In genomic region chr18:51110073-51110797, GRCh38 we compare ENCODE assay signal across 1 cellular context.
TF ChIP-seq lines count a peak whose summit lies in the region.

No MANE protein-coding gene starts in this region.

TF ChIP-seq in HepG2, 621 proteins besides CTCF, POLR2A, EP300 and RAD21 (continued from another document and continues in another):
- TF ChIP-seq POGZ (CRISPR knock-in tag; IDR thresholded peaks at IDR 0.05) = peak; percentile 64; the same call in 1 of the 2 replicates
- no peak for TF ChIP-seq RBFOX2 (IDR thresholded peaks at IDR 0.05; ENCODE audit: low read depth, low read length)
- TF ChIP-seq ATF7 (IDR thresholded peaks at IDR 0.05) = no peak
- TF ChIP-seq ATF7 (CRISPR knock-in tag; IDR thresholded peaks at IDR 0.05) = no peak
- no peak for TF ChIP-seq ZNF143 (CRISPR knock-in tag; IDR thresholded peaks at IDR 0.05)
- no peak for TF ChIP-seq SOX6 (IDR thresholded peaks at IDR 0.05)
- peak; percentile 51 for TF ChIP-seq SOX6 (CRISPR knock-in tag; IDR thresholded peaks at IDR 0.05)
- peak; percentile 30; the same call in 1 of the 2 replicates for TF ChIP-seq ELF3 (CRISPR knock-in tag; IDR thresholded peaks at IDR 0.05)
- TF ChIP-seq MLX (CRISPR knock-in tag; IDR thresholded peaks at IDR 0.05) = no peak
- TF ChIP-seq TFE3 (CRISPR knock-in tag; IDR thresholded peaks at IDR 0.05) = no peak
- TF ChIP-seq BCLAF1 (IDR thresholded peaks at IDR 0.05) = no peak
- TF ChIP-seq NR2F1 (CRISPR knock-in tag; IDR thresholded peaks at IDR 0.05) = 0 out of 4 replicates have a peak, but pooled peaks of 1 of the 2 experiments have one; percentile 28
- TF ChIP-seq RARA (CRISPR knock-in tag; IDR thresholded peaks at IDR 0.05) = peak; percentile 30; the same call in 1 of the 2 replicates
- no peak for TF ChIP-seq DNMT3B (CRISPR knock-in tag; conservative IDR thresholded peaks at IDR 0.05)
- no peak for TF ChIP-seq JUND (CRISPR knock-in tag; IDR thresholded peaks at IDR 0.05)
- 0 out of 2 replicates have a peak, but pooled peaks have one; percentile 23 for TF ChIP-seq NCOA2 (CRISPR knock-in tag; IDR thresholded peaks at IDR 0.05)
- TF ChIP-seq PAXIP1 (CRISPR knock-in tag; conservative IDR thresholded peaks at IDR 0.05) = no peak
- TF ChIP-seq TCF7 (IDR thresholded peaks at IDR 0.05; ENCODE audit: low read depth) = no peak
- no peak for TF ChIP-seq ZSCAN12 (CRISPR knock-in tag; IDR thresholded peaks at IDR 0.05)
- no peak for TF ChIP-seq ZNF570 (CRISPR knock-in tag; IDR thresholded peaks at IDR 0.05; ENCODE audit: borderline replicate concordance)
- no peak for TF ChIP-seq IKZF5 (CRISPR knock-in tag; IDR thresholded peaks at IDR 0.05)
- TF ChIP-seq KLF16 (CRISPR knock-in tag; IDR thresholded peaks at IDR 0.05) = 0 out of 4 replicates have a peak, but pooled peaks of 1 of the 2 experiments have one; percentile 43
- no peak for TF ChIP-seq ZNF235 (CRISPR knock-in tag; IDR thresholded peaks at IDR 0.05; ENCODE audit: borderline replicate concordance)
- no peak for TF ChIP-seq SRSF1 (optimal IDR thresholded peaks at IDR 0.05; ENCODE audit: low read depth, low read length)
- TF ChIP-seq ZNF562 (CRISPR knock-in tag; IDR thresholded peaks at IDR 0.05; ENCODE audit: borderline replicate concordance) = no peak
- TF ChIP-seq ERF (CRISPR knock-in tag; IDR thresholded peaks at IDR 0.05) = 0 out of 2 replicates have a peak, but pooled peaks have one; percentile 46
- no peak for TF ChIP-seq ZNF142 (CRISPR knock-in tag; IDR thresholded peaks at IDR 0.05)
- no peak for TF ChIP-seq ZNF44 (CRISPR knock-in tag; IDR thresholded peaks at IDR 0.05)
- TF ChIP-seq TARDBP (CRISPR knock-in tag; IDR thresholded peaks at IDR 0.05) = no peak
- TF ChIP-seq MEF2D (CRISPR knock-in tag; IDR thresholded peaks at IDR 0.05) = no peak
- no peak for TF ChIP-seq HOXA7 (CRISPR knock-in tag; IDR thresholded peaks at IDR 0.05)
- TF ChIP-seq MXD4 (CRISPR knock-in tag; IDR thresholded peaks at IDR 0.05) = no peak
- TF ChIP-seq ZNF883 (CRISPR knock-in tag; IDR thresholded peaks at IDR 0.05; ENCODE audit: not compliant biosample characterization) = peak; percentile 59
- no peak for TF ChIP-seq NAIF1 (CRISPR knock-in tag; IDR thresholded peaks at IDR 0.05; ENCODE audit: borderline replicate concordance)
- no peak for TF ChIP-seq HES4 (CRISPR knock-in tag; IDR thresholded peaks at IDR 0.05; ENCODE audit: borderline replicate concordance)
- TF ChIP-seq FOXC1 (CRISPR knock-in tag; IDR thresholded peaks at IDR 0.05; ENCODE audit: borderline replicate concordance) = no peak
- peak; percentile 61; the same call in 1 of the 2 replicates for TF ChIP-seq ZSCAN25 (CRISPR knock-in tag; IDR thresholded peaks at IDR 0.05)
- TF ChIP-seq BATF2 (CRISPR knock-in tag; IDR thresholded peaks at IDR 0.05) = no peak
- TF ChIP-seq HOXD1 (CRISPR knock-in tag; IDR thresholded peaks at IDR 0.05) = no peak
- TF ChIP-seq GRHL1 (CRISPR knock-in tag; conservative IDR thresholded peaks at IDR 0.05) = no peak
- no peak for TF ChIP-seq ZNF781 (CRISPR knock-in tag; IDR thresholded peaks at IDR 0.05; ENCODE audit: borderline replicate concordance, not compliant biosample characterization)
- TF ChIP-seq ZMYM4 (CRISPR knock-in tag; IDR thresholded peaks at IDR 0.05) = peak; percentile 49; the same call in 1 of the 2 replicates
